Comparison of ENCODE assay signal across 22 cellular contexts in genomic region chr3:110925804-110926203, GRCh38.
DNase-seq lines count a peak whose midpoint lies in the region; ATAC-seq and TF ChIP-seq lines count a peak whose summit lies in the region.
"Had no signal": no experiment of that assay in that cellular context is flagged by ENCODE, and none has a peak within 500 bp of the region (broad histone marks: within the 10 kb centered on the region; RNA-seq: fewer than 3 reads in every experiment).

No MANE protein-coding gene starts in this region.

- H3K4me1 ChIP-seq in body of pancreas: peaks cover 5% of the 10 kb centered on the region
- no peaks in the 10 kb centered on the region for H3K4me1 ChIP-seq in endodermal cell (ENCODE audit: control insufficient read depth, insufficient read depth, low read length)
- H3K4me1 ChIP-seq: BLaER1 had no signal

- no peaks in the 10 kb centered on the region for H3K9me3 ChIP-seq in body of pancreas
- no peaks in the 10 kb centered on the region for H3K9me3 ChIP-seq in endodermal cell (ENCODE audit: control insufficient read depth, low read length)
- H3K9me3 ChIP-seq: BLaER1, SK-N-SH had no signal

- H3K4me1 Mint-ChIP-seq in neural crest cell: peaks cover 19% of the 10 kb centered on the region
- H3K4me1 Mint-ChIP-seq in endodermal cell: no peaks in the 10 kb centered on the region

- intact Hi-C loops in body of pancreas (cut with DNase I): no loop called here

- no peaks in the 10 kb centered on the region for H3K36me3 Mint-ChIP-seq in neural crest cell (ENCODE audit: low read depth)
- H3K36me3 Mint-ChIP-seq in endodermal cell (ENCODE audit: low read depth): no peaks in the 10 kb centered on the region

- H3K4me3 ChIP-seq in body of pancreas: no peak overlapping the region
- no peak overlapping the region for H3K4me3 ChIP-seq in endodermal cell (ENCODE audit: low read length)
- H3K4me3 ChIP-seq: BLaER1 had no signal

- H3K9me3 Mint-ChIP-seq in neural crest cell (peaks cover 2% of the 10 kb centered on the region), endodermal cell (no peaks in the 10 kb centered on the region)
- H3K9me3 Mint-ChIP-seq: CD4-positive, alpha-beta T cell; H9 had no signal

- H3K4me3 Mint-ChIP-seq in neural crest cell: no peak overlapping the region
- no peak overlapping the region for H3K4me3 Mint-ChIP-seq in endodermal cell
- H3K4me3 Mint-ChIP-seq: CD4-positive, alpha-beta T cell; H9 had no signal

- TF ChIP-seq POLR2A in body of pancreas (IDR thresholded peaks at IDR 0.05): no peak

- peak; percentile 67 for ATAC-seq in body of pancreas
- ATAC-seq: PC-3 had no signal

- peak overlapping the region; percentile 73 for H3K27ac Mint-ChIP-seq in neural crest cell (ENCODE audit: unreplicated experiment)
- no peak overlapping the region for H3K27ac Mint-ChIP-seq in endodermal cell
- H3K27ac Mint-ChIP-seq: CD4-positive, alpha-beta T cell; H9 had no signal

- TF ChIP-seq CTCF in body of pancreas (IDR thresholded peaks at IDR 0.05) (no peak), neural crest cell (conservative IDR thresholded peaks at IDR 0.05) (no peak), endodermal cell (conservative IDR thresholded peaks at IDR 0.05) (no peak)

- no peak overlapping the region for H3K9ac ChIP-seq in endodermal cell (ENCODE audit: extremely low read depth, low read length, poor library complexity, severe bottlenecking)
- H3K9ac ChIP-seq: BLaER1, SK-N-SH had no signal

- H3K36me3 ChIP-seq in body of pancreas (replicated peaks in 1 of 2; ENCODE audit: insufficient read depth in 1 of 2, low read depth in 2 of 2): no peaks in the 10 kb centered on the region
- H3K36me3 ChIP-seq in endodermal cell (ENCODE audit: control insufficient read depth, insufficient read depth, low read length): no peaks in the 10 kb centered on the region
- H3K36me3 ChIP-seq: BLaER1 had no signal

- H3K27ac ChIP-seq in body of pancreas (no peak overlapping the region), endodermal cell (ENCODE audit: low read depth, low read length) (no peak overlapping the region)
- H3K27ac ChIP-seq: BLaER1, RWPE1 had no signal

- H3K27me3 Mint-ChIP-seq in neural crest cell (ENCODE audit: low read depth) (no peaks in the 10 kb centered on the region), endodermal cell (ENCODE audit: insufficient read depth) (no peaks in the 10 kb centered on the region)

- peak; percentile 70 for DNase-seq in NCI-H1694 (lab: John Stamatoyannopoulos, UW)
- DNase-seq in body of pancreas: peak; percentile 22 to 65 (median 55)
- DNase-seq in neural crest cell (ENCODE audit: low read depth, low spot score): no peak
- DNase-seq in superior temporal gyrus (ENCODE audit: extremely low spot score): peak; percentile 49
- DNase-seq in pons (ENCODE audit: low spot score): no peak
- no peak for DNase-seq in endodermal cell
- no peak for DNase-seq in stimulated activated CD8-positive, alpha-beta memory T cell treated with anti-CD3 and anti-CD28 coated beads, Interleukin-4, amount 100 ng/mL, for 48 hours
- DNase-seq: CD4-positive, alpha-beta T cell; COR-L47; DND-41; H9; KG1; NCI-H1105; NCI-H146; NCI-H2081; NCI-H446; NCI-H526; PC-3; SHP77 treated with DMSO at 0.1 percent for 48 hours; SK-N-SH had no signal

- H3K27me3 ChIP-seq in body of pancreas (no peaks in the 10 kb centered on the region), endodermal cell (ENCODE audit: control insufficient read depth, insufficient read depth, low read length, poor library complexity, severe bottlenecking) (no peaks in the 10 kb centered on the region)
- H3K27me3 ChIP-seq: BLaER1 had no signal

- 34 to 53% methylated on average over 4 of the region's 4 CpGs for WGBS in body of pancreas, 2 donors
- WGBS in endodermal cell (ENCODE audit: insufficient coverage in 1 of 2, insufficient read length in 1 of 2), 2 experiments: 93 to 97% methylated on average over 3 to 4 of the region's 4 CpGs

Comparison
In these comparisons a context has a peak if more than half of its experiments do, and no peak if none do; other contexts are left out.
1. DNase-seq: peak in NCI-H1694 (single experiment), body of pancreas (4 of 4) and superior temporal gyrus (single experiment); none in neural crest cell (single experiment), pons (single experiment), endodermal cell (single experiment) and stimulated activated CD8-positive, alpha-beta memory T cell treated with anti-CD3 and anti-CD28 coated beads, Interleukin-4, amount 100 ng/mL, for 48 hours (single experiment).